Comparison of ENCODE assay signal across 16 cellular contexts in the genomic region with DNA sequence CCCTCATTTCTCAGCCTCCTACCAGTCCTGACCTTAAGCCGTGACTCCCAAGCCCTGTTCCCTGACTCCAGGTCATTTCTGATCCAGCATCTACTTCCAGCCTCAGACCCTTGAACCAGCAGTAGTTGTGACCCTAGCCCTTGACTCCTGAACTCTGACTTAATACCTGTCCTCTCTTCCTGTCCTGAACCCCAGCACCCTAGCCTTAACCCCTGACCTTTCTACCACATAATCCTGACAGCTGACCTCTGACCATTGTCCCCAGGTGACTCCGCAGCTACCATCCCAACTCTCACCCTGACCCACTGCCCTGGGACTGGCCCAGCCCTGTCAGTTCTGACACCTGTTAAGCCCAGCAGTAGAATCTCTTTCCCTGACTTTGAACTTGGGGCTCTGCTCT. TPM values are rescaled to one million over a fixed set of nuclear protein-coding genes. Genes with fewer than 3 reads are reported as not detected.
A peak's percentile ranks its signal among the peaks of the same experiment; 100 is the strongest.
DNase-seq lines count a peak whose midpoint lies in the region; ATAC-seq, FAIRE-seq and TF ChIP-seq lines count a peak whose summit lies in the region.
"Had no signal": no experiment of that assay in that cellular context is flagged by ENCODE, and none has a peak within 500 bp of the region (broad histone marks: within the 10 kb centered on the region; RNA-seq: fewer than 3 reads in every experiment).

No MANE protein-coding gene starts in this region.

- H3K4me3 ChIP-seq in astrocyte (ENCODE audit: insufficient read depth, low read depth, low read length) (no peak overlapping the region), liver (ENCODE audit: low read depth in 1 of 3, low read length in 3 of 3) (no peak overlapping the region), coronary artery (no peak overlapping the region)
- H3K4me3 ChIP-seq: esophagus squamous epithelium, mucosa of descending colon had no signal

- no peaks in the 10 kb centered on the region for H3K4me1 ChIP-seq in astrocyte (ENCODE audit: insufficient read depth, low read length)
- peaks cover 2 to 33% (median 18%) of the 10 kb centered on the region in 4 donors for H3K4me1 ChIP-seq in liver (ENCODE audit: control insufficient read depth in 4 of 4, insufficient read depth in 4 of 4, low read length in 3 of 4)

- H3K36me3 Mint-ChIP-seq in astrocyte (ENCODE audit: low read depth, unreplicated experiment) (peaks cover 17% of the 10 kb centered on the region), type B pancreatic cell (peaks cover 31% of the 10 kb centered on the region)

- DNase-seq in stimulated activated naive CD8-positive, alpha-beta T cell treated with anti-CD3 and anti-CD28 coated beads, Interleukin-15, amount 100 ng/mL, for 72 hours = no peak
- no peak for DNase-seq in stimulated activated naive CD8-positive, alpha-beta T cell treated with anti-CD3 and anti-CD28 coated beads, Interleukin-15, Interleukin-2, amounts not matched to agents 100 U/mL and 50 U/mL, for 24 hours
- no peak for DNase-seq in astrocyte (ENCODE audit: low read depth)
- DNase-seq in type B pancreatic cell (ENCODE audit: extremely low spot score, unreplicated experiment) = no peak
- DNase-seq in coronary artery (ENCODE audit: low spot score) = no peak
- DNase-seq: effector CD4-positive, alpha-beta T cell; esophagus squamous epithelium; NCI-H1048; stimulated activated naive CD4-positive, alpha-beta T cell had no signal

- no peaks in the 10 kb centered on the region for H3K79me2 ChIP-seq in astrocyte (ENCODE audit: insufficient read depth, low read length)

- H3K4me2 ChIP-seq in astrocyte (ENCODE audit: low read length) = no peak overlapping the region

- no peak for TF ChIP-seq RAD21 in liver (IDR thresholded peaks at IDR 0.05)

- no peak for FAIRE-seq in astrocyte (lab: Jason Lieb, UNC)
- FAIRE-seq: TTC549 had no signal

- no peaks in the 10 kb centered on the region for H3K9me3 ChIP-seq in astrocyte (ENCODE audit: insufficient read depth, low read depth, low read length)
- no peaks in the 10 kb centered on the region for H3K9me3 ChIP-seq in liver (ENCODE audit: control insufficient read depth in 4 of 4, low read length in 3 of 4)
- H3K9me3 ChIP-seq: esophagus squamous epithelium, mucosa of descending colon had no signal

- H3K36me3 ChIP-seq in astrocyte (ENCODE audit: insufficient read depth, low read length) (no peaks in the 10 kb centered on the region), liver (ENCODE audit: control insufficient read depth in 4 of 4, insufficient read depth in 3 of 4, low read depth in 1 of 4, low read length in 3 of 4) (peaks cover 4 to 68% (median 13%) of the 10 kb centered on the region in 4 donors)

- no peaks in the 10 kb centered on the region for H3K27me3 Mint-ChIP-seq in stimulated activated naive CD8-positive, alpha-beta T cell treated with anti-CD3 and anti-CD28 coated beads, Interleukin-15, amount 100 ng/mL, for 72 hours
- H3K27me3 Mint-ChIP-seq in astrocyte (ENCODE audit: low read depth, unreplicated experiment) (no peaks in the 10 kb centered on the region), type B pancreatic cell (no peaks in the 10 kb centered on the region)

- no peak for ATAC-seq in stimulated activated naive CD8-positive, alpha-beta T cell treated with anti-CD3 and anti-CD28 coated beads, Interleukin-15, amount 100 ng/mL, for 72 hours
- no peak for ATAC-seq in stimulated activated naive CD8-positive, alpha-beta T cell treated with anti-CD3 and anti-CD28 coated beads, Interleukin-15, Interleukin-2, amounts not matched to agents 100 U/mL and 50 U/mL, for 24 hours
- no peak for ATAC-seq in HG02970 (IDR thresholded peaks at IDR 0.05; ENCODE audit: low FRiP score, unreplicated experiment)
- ATAC-seq in HG02623 (IDR thresholded peaks at IDR 0.05; ENCODE audit: unreplicated experiment) = no peak

- no peak overlapping the region for H3K4me3 Mint-ChIP-seq in stimulated activated naive CD8-positive, alpha-beta T cell treated with anti-CD3 and anti-CD28 coated beads, Interleukin-15, amount 100 ng/mL, for 72 hours
- H3K4me3 Mint-ChIP-seq in astrocyte (ENCODE audit: unreplicated experiment) (peak overlapping the region; percentile 60), type B pancreatic cell (no peak overlapping the region)

- no peak overlapping the region for H2AFZ ChIP-seq in astrocyte (ENCODE audit: low read depth, low read length)

- H3K27me3 ChIP-seq in astrocyte (ENCODE audit: insufficient read depth, low read length) = no peaks in the 10 kb centered on the region
- no peaks in the 10 kb centered on the region for H3K27me3 ChIP-seq in liver (ENCODE audit: control insufficient read depth in 4 of 4, insufficient read depth in 4 of 4, low read length in 3 of 4)
- H3K27me3 ChIP-seq: esophagus squamous epithelium had no signal

- WGBS in liver = 67% methylated on average over 2 of the region's 2 CpGs

- no peak overlapping the region for H3K9ac ChIP-seq in astrocyte (ENCODE audit: low read length)
- H3K9ac ChIP-seq in liver (ENCODE audit: low read depth in 1 of 2, low read length in 2 of 2) = no peak overlapping the region

- H3K27ac ChIP-seq in astrocyte (ENCODE audit: low read depth, low read length) = no peak overlapping the region
- no peak overlapping the region for H3K27ac ChIP-seq in liver (ENCODE audit: low read depth in 1 of 2, low read length in 2 of 2)
- H3K27ac ChIP-seq in coronary artery = no peak overlapping the region
- H3K27ac ChIP-seq: esophagus squamous epithelium had no signal

- no peaks in the 10 kb centered on the region for H3K9me3 Mint-ChIP-seq in stimulated activated naive CD8-positive, alpha-beta T cell treated with anti-CD3 and anti-CD28 coated beads, Interleukin-15, amount 100 ng/mL, for 72 hours
- H3K9me3 Mint-ChIP-seq in astrocyte (ENCODE audit: unreplicated experiment) = no peaks in the 10 kb centered on the region
- no peaks in the 10 kb centered on the region for H3K9me3 Mint-ChIP-seq in type B pancreatic cell

- TF ChIP-seq CTCF in astrocyte (IDR thresholded peaks at IDR 0.05; ENCODE audit: insufficient read depth, low read depth, low read length) (no peak), liver (IDR thresholded peaks at IDR 0.05; ENCODE audit: low read depth, low read length, missing input control) (no peak), type B pancreatic cell (conservative IDR thresholded peaks at IDR 0.05) (no peak), coronary artery (IDR thresholded peaks at IDR 0.05) (no peak)

- no peaks in the 10 kb centered on the region for H3K4me1 Mint-ChIP-seq in stimulated activated naive CD8-positive, alpha-beta T cell treated with anti-CD3 and anti-CD28 coated beads, Interleukin-15, amount 100 ng/mL, for 72 hours
- H3K4me1 Mint-ChIP-seq in astrocyte (ENCODE audit: low read depth, unreplicated experiment) (peaks cover 3% of the 10 kb centered on the region), type B pancreatic cell (ENCODE audit: unreplicated experiment) (no peaks in the 10 kb centered on the region)

- H3K27ac Mint-ChIP-seq in stimulated activated naive CD8-positive, alpha-beta T cell treated with anti-CD3 and anti-CD28 coated beads, Interleukin-15, amount 100 ng/mL, for 72 hours = peak overlapping the region; percentile 4 to 75
- H3K27ac Mint-ChIP-seq in astrocyte (ENCODE audit: unreplicated experiment) (peak overlapping the region; percentile 84), type B pancreatic cell (peak overlapping the region; percentile 59)

- H4K20me1 ChIP-seq in astrocyte (ENCODE audit: insufficient read depth, low read length) = peaks cover 54% of the 10 kb centered on the region

TF ChIP-seq in liver, 16 proteins besides CTCF, POLR2A, EP300 and RAD21 (continues in another document):
- TF ChIP-seq, protein P1, sequence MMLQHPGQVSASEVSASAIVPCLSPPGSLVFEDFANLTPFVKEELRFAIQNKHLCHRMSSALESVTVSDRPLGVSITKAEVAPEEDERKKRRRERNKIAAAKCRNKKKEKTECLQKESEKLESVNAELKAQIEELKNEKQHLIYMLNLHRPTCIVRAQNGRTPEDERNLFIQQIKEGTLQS (IDR thresholded peaks at IDR 0.05) = no peak
- TF ChIP-seq HNF4G (IDR thresholded peaks at IDR 0.05) (no peak), SP1 (IDR thresholded peaks at IDR 0.05) (peak; percentile 37), GABPA (IDR thresholded peaks at IDR 0.05 in 1 of 2, conservative IDR thresholded peaks at IDR 0.05 in 1 of 2) (no peak), RXRA (IDR thresholded peaks at IDR 0.05) (peak; percentile 80 to 95), FOXA2 (IDR thresholded peaks at IDR 0.05) (no peak), HNF4A (conservative IDR thresholded peaks at IDR 0.05) (peak; percentile 55 to 66)
- TF ChIP-seq, protein P2, sequence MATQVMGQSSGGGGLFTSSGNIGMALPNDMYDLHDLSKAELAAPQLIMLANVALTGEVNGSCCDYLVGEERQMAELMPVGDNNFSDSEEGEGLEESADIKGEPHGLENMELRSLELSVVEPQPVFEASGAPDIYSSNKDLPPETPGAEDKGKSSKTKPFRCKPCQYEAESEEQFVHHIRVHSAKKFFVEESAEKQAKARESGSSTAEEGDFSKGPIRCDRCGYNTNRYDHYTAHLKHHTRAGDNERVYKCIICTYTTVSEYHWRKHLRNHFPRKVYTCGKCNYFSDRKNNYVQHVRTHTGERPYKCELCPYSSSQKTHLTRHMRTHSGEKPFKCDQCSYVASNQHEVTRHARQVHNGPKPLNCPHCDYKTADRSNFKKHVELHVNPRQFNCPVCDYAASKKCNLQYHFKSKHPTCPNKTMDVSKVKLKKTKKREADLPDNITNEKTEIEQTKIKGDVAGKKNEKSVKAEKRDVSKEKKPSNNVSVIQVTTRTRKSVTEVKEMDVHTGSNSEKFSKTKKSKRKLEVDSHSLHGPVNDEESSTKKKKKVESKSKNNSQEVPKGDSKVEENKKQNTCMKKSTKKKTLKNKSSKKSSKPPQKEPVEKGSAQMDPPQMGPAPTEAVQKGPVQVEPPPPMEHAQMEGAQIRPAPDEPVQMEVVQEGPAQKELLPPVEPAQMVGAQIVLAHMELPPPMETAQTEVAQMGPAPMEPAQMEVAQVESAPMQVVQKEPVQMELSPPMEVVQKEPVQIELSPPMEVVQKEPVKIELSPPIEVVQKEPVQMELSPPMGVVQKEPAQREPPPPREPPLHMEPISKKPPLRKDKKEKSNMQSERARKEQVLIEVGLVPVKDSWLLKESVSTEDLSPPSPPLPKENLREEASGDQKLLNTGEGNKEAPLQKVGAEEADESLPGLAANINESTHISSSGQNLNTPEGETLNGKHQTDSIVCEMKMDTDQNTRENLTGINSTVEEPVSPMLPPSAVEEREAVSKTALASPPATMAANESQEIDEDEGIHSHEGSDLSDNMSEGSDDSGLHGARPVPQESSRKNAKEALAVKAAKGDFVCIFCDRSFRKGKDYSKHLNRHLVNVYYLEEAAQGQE (IDR thresholded peaks at IDR 0.05) = no peak
- TF ChIP-seq, protein P3, sequence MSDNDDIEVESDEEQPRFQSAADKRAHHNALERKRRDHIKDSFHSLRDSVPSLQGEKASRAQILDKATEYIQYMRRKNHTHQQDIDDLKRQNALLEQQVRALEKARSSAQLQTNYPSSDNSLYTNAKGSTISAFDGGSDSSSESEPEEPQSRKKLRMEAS (IDR thresholded peaks at IDR 0.05) = no peak

RNA-seq across cellular contexts. Expression of a gene that starts 42.1 kb away (rescaled TPM):
- total RNA-seq in astrocyte (0.05 and 0.11 TPM in 2 replicates), liver (under 1 TPM; 0.25 to 0.33 TPM), type B pancreatic cell (ENCODE audit: low replicate concordance) (0.50 and 1.2 TPM in 2 replicates)
- polyA plus RNA-seq in liver = under 1 TPM; 0.12 to 0.24 TPM
- total RNA-seq: Daoy, glomerular endothelial cell had no signal

RNA-seq across cellular contexts. Expression of a gene that starts 42.2 kb away (rescaled TPM):
- total RNA-seq in astrocyte (44.6 and 46.4 TPM in 2 replicates), liver (10 to 100 TPM; 20.8 to 38.8 TPM), type B pancreatic cell (ENCODE audit: low replicate concordance) (43.3 and 66.4 TPM in 2 replicates)
- polyA plus RNA-seq in liver = 10 to 100 TPM; 33.2 to 37.6 TPM
